1 cellular context compared by ENCODE assay signal in the genomic region with DNA sequence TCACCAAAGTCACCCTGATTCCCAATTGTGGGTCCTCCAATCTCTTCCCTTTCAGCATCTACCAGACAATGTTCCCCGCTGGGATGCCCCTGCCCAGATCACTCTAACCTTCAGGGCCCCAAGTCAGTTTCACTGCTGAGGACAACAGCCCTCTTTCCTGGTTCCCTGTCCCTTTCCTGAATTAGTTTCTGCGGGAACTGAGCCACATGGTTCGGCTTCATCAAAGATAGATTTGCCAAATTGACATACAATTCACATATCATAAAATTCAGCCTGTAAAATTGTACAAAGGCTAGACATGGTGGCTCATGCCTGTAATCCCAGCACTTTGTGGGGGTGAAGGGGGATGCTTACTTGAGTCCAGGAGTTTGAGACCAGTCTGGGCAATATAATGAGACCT.
TF ChIP-seq lines count a peak whose summit lies in the region.

No MANE protein-coding gene starts in this region.

TF ChIP-seq in H1, 55 proteins besides CTCF, POLR2A, EP300 and RAD21:
- no peak for TF ChIP-seq SP1 (IDR thresholded peaks at IDR 0.05; ENCODE audit: low read depth, low read length)
- no peak for TF ChIP-seq GTF2F1 (IDR thresholded peaks at IDR 0.05; ENCODE audit: borderline replicate concordance, low read depth, low read length)
- no peak for TF ChIP-seq SIRT6 (IDR thresholded peaks at IDR 0.05; ENCODE audit: low read length)
- TF ChIP-seq E2F6 (IDR thresholded peaks at IDR 0.05), result no peak
- no peak for TF ChIP-seq NRF1 (IDR thresholded peaks at IDR 0.05; ENCODE audit: low read depth, low read length)
- TF ChIP-seq TCF12 (IDR thresholded peaks at IDR 0.05; ENCODE audit: low read depth, low read length), result no peak
- no peak for TF ChIP-seq HDAC6 (IDR thresholded peaks at IDR 0.05; ENCODE audit: low read depth, low read length)
- no peak for TF ChIP-seq ATF3 (IDR thresholded peaks at IDR 0.05; ENCODE audit: insufficient read depth, low read depth, low read length)
- TF ChIP-seq FOSL1 (IDR thresholded peaks at IDR 0.05; ENCODE audit: insufficient read depth, low read depth, low read length), result no peak
- TF ChIP-seq CBX5 (IDR thresholded peaks at IDR 0.05; ENCODE audit: low read depth, low read length), result no peak
- no peak for TF ChIP-seq SIN3A (conservative IDR thresholded peaks at IDR 0.05 in 1 of 2, IDR thresholded peaks at IDR 0.05 in 1 of 2; ENCODE audit: low read depth in 1 of 2, low read length in 2 of 2)
- no peak for TF ChIP-seq EGR1 (IDR thresholded peaks at IDR 0.05; ENCODE audit: borderline replicate concordance, low read depth, low read length)
- TF ChIP-seq USF2 (IDR thresholded peaks at IDR 0.05; ENCODE audit: low read length), result no peak
- TF ChIP-seq RFX5 (IDR thresholded peaks at IDR 0.05; ENCODE audit: borderline replicate concordance, low read depth, low read length), result no peak
- TF ChIP-seq SIX5 (IDR thresholded peaks at IDR 0.05; ENCODE audit: low read depth, low read length), result no peak
- TF ChIP-seq MAX (IDR thresholded peaks at IDR 0.05), result no peak
- no peak for TF ChIP-seq RNF2 (IDR thresholded peaks at IDR 0.05; ENCODE audit: borderline replicate concordance, low read depth, low read length, missing control alignments, poor library complexity, severe bottlenecking)
- TF ChIP-seq YY1 (IDR thresholded peaks at IDR 0.05; ENCODE audit: low read depth, low read length), result no peak
- TF ChIP-seq CEBPB (IDR thresholded peaks at IDR 0.05; ENCODE audit: low read depth, low read length), result no peak
